Comparison of ENCODE assay signal across 19 cellular contexts in genomic region chr14:103574707-103575285, GRCh38. TPM values are rescaled to one million over a fixed set of nuclear protein-coding genes. Genes with fewer than 3 reads are reported as not detected.
DNase-seq lines count a peak whose midpoint lies in the region; ATAC-seq and TF ChIP-seq lines count a peak whose summit lies in the region.
"Had no signal": no experiment of that assay in that cellular context is flagged by ENCODE, and none has a peak within 500 bp of the region (broad histone marks: within the 10 kb centered on the region; RNA-seq: fewer than 3 reads in every experiment).

No MANE protein-coding gene starts in this region.

- TSS peak; percentile 5 for BruUV-seq in mammary epithelial cell (replicated peaks; lab: Mats Ljungman, UMichigan)

- H3K9ac ChIP-seq in BLaER1 (peak overlapping the region; percentile 24; the same call in 1 of the 2 replicates), mammary epithelial cell (ENCODE audit: insufficient read depth, low read length) (no peak overlapping the region)

- H3K27me3 Mint-ChIP-seq in osteocyte (ENCODE audit: unreplicated experiment) = no peaks in the 10 kb centered on the region
- H3K27me3 Mint-ChIP-seq: activated naive CD4-positive, alpha-beta T cell treated with anti-CD3 and anti-CD28 coated beads, Interleukin-2, amount 10 ng/mL, durations not matched to agents 7 days and 5 days; CD4-positive, CD25-positive, alpha-beta regulatory T cell; memory B cell had no signal

- ATAC-seq in GM19395 (IDR thresholded peaks at IDR 0.05; ENCODE audit: unreplicated experiment) = no peak
- ATAC-seq: natural killer cell, psoas muscle had no signal

- dilution Hi-C loops in mammary epithelial cell (cut with HindIII; ENCODE audit: low sequenced_read_pairs) = loop anchor here (5.0 kb wide), 1 partner anchor 63 kb away; no protein-coding TSS in a partner anchor

- H3K4me3 ChIP-seq in BLaER1 (no peak overlapping the region), mammary epithelial cell (replicated peaks in 1 of 3; ENCODE audit: insufficient read depth in 1 of 3, low read depth in 2 of 3, low read length in 3 of 3) (no peak overlapping the region)
- H3K4me3 ChIP-seq: psoas muscle, thoracic aorta had no signal

- H3K27me3 ChIP-seq in BLaER1 (no peaks in the 10 kb centered on the region), mammary epithelial cell (ENCODE audit: insufficient read depth, low read length) (no peaks in the 10 kb centered on the region)

- H3K9me3 Mint-ChIP-seq in osteocyte (ENCODE audit: unreplicated experiment) = no peaks in the 10 kb centered on the region
- H3K9me3 Mint-ChIP-seq: activated naive CD4-positive, alpha-beta T cell treated with anti-CD3 and anti-CD28 coated beads, Interleukin-2, amount 10 ng/mL, durations not matched to agents 7 days and 5 days; CD4-positive, CD25-positive, alpha-beta regulatory T cell; memory B cell; natural killer cell had no signal

- H4K20me1 ChIP-seq in BLaER1 = peaks cover 44% of the 10 kb centered on the region
- no peaks in the 10 kb centered on the region for H4K20me1 ChIP-seq in mammary epithelial cell (ENCODE audit: insufficient read depth, low read length)

- H3K27ac ChIP-seq in BLaER1 = no peak overlapping the region
- no peak overlapping the region for H3K27ac ChIP-seq in mammary epithelial cell (ENCODE audit: insufficient read depth, low read depth, low read length)
- H3K27ac ChIP-seq: psoas muscle had no signal

- H3K4me1 Mint-ChIP-seq in osteocyte (ENCODE audit: unreplicated experiment) = peaks cover 18% of the 10 kb centered on the region
- H3K4me1 Mint-ChIP-seq: activated naive CD4-positive, alpha-beta T cell treated with anti-CD3 and anti-CD28 coated beads, Interleukin-2, amount 10 ng/mL, durations not matched to agents 7 days and 5 days; memory B cell; natural killer cell had no signal

- no peak overlapping the region for H3K4me2 ChIP-seq in BLaER1
- H3K4me2 ChIP-seq in mammary epithelial cell (ENCODE audit: insufficient read depth, low read depth, low read length) = no peak overlapping the region

- H3K9me3 ChIP-seq in BLaER1 (no peaks in the 10 kb centered on the region), mammary epithelial cell (replicated peaks; ENCODE audit: insufficient read depth, low read length) (no peaks in the 10 kb centered on the region)
- H3K9me3 ChIP-seq: psoas muscle, thoracic aorta had no signal

- in situ Hi-C loops in mammary epithelial cell (cut with MboI; ENCODE audit: low sequenced_read_pairs in 2 of 2) = loop anchor here in 1 of 2 donors (10.0 kb wide), 1 partner anchor 340 kb away; no protein-coding TSS in a partner anchor

- peak overlapping the region; percentile 78 for H3K27ac Mint-ChIP-seq in osteocyte (ENCODE audit: unreplicated experiment)
- H3K27ac Mint-ChIP-seq: activated naive CD4-positive, alpha-beta T cell treated with anti-CD3 and anti-CD28 coated beads, Interleukin-2, amount 10 ng/mL, durations not matched to agents 7 days and 5 days; memory B cell; natural killer cell had no signal

- H2AFZ ChIP-seq in mammary epithelial cell (ENCODE audit: low read depth, low read length) = no peak overlapping the region

- CTCF ChIA-PET in mammary epithelial cell (lab: Charles Lee; ENCODE audit: low non-redundant PET) = no interaction called here

- peaks cover 63% of the 10 kb centered on the region for H3K79me2 ChIP-seq in mammary epithelial cell (ENCODE audit: insufficient read depth, low read length)

- H3K4me1 ChIP-seq in BLaER1 = peaks cover 17% of the 10 kb centered on the region
- peaks cover 14% of the 10 kb centered on the region for H3K4me1 ChIP-seq in mammary epithelial cell (ENCODE audit: insufficient read depth, low read length)

- H3K36me3 ChIP-seq in BLaER1 (peaks cover 72% of the 10 kb centered on the region), mammary epithelial cell (ENCODE audit: insufficient read depth, low read length) (peaks cover 14% of the 10 kb centered on the region)

- no peak for DNase-seq in mammary epithelial cell
- no peak for DNase-seq in osteocyte (ENCODE audit: extremely low spot score, unreplicated experiment)
- no peak for DNase-seq in stimulated activated naive CD4-positive, alpha-beta T cell (lab: John Stamatoyannopoulos, UW)
- no peak for DNase-seq in NCI-H748 (lab: John Stamatoyannopoulos, UW; ENCODE audit: unreplicated experiment)
- DNase-seq: activated CD4-positive, alpha-beta T cell treated with anti-CD3 and anti-CD28 coated beads, Interleukin-2, amount 50 U/mL, for 4 hours; activated naive CD4-positive, alpha-beta T cell treated with anti-CD3 and anti-CD28 coated beads, Interleukin-2, amount 10 ng/mL, durations not matched to agents 7 days and 5 days; CD4-positive, CD25-positive, alpha-beta regulatory T cell; islet precursor cell; Kasumi-1; natural killer cell; NCI-H1105; NCI-H524 treated with DMSO at 0.1 percent for 48 hours; psoas muscle; SIG-M5; stimulated activated CD4-positive, alpha-beta T cell treated with anti-CD3 and anti-CD28 coated beads, Interleukin-4, amount 100 ng/mL, for 4 hours had no signal

- intact Hi-C loops in mammary epithelial cell (cut with micrococcal nuclease) = loop anchor here (5.0 to 10.0 kb wide), 3 partner anchors 103 to 410 kb away; no protein-coding TSS in a partner anchor

- H3K36me3 Mint-ChIP-seq in osteocyte (ENCODE audit: unreplicated experiment) = peaks cover 16% of the 10 kb centered on the region

- 99% methylated on average over 10 of the region's 18 CpGs for WGBS in mammary epithelial cell (ENCODE audit: low coverage, missing lambda C conversion rate)

- no peak overlapping the region for H3K4me3 Mint-ChIP-seq in osteocyte (ENCODE audit: unreplicated experiment)
- H3K4me3 Mint-ChIP-seq: activated naive CD4-positive, alpha-beta T cell treated with anti-CD3 and anti-CD28 coated beads, Interleukin-2, amount 10 ng/mL, durations not matched to agents 7 days and 5 days; memory B cell; natural killer cell had no signal

- TF ChIP-seq CTCF in mammary epithelial cell (conservative IDR thresholded peaks at IDR 0.05 in 1 of 2, IDR thresholded peaks at IDR 0.05 in 1 of 2; ENCODE audit: extremely low read depth in 1 of 2, insufficient read depth in 1 of 2, low read depth in 1 of 2, low read length in 2 of 2) (no peak), osteocyte (IDR thresholded peaks at IDR 0.05) (no peak)

RNA-seq across cellular contexts. Expression of gene COA8, which starts 12.0 kb away (rescaled TPM):
- total RNA-seq in mammary epithelial cell (10 to 100 TPM; 22.3 to 49.3 TPM), osteocyte (41.0 and 42.0 TPM in 2 replicates)
- polyA plus RNA-seq in mammary epithelial cell = 18.1 TPM
- polyA minus RNA-seq in mammary epithelial cell = not detected

RNA-seq across cellular contexts. Expression of gene BAG5, which starts 12.3 kb away (rescaled TPM):
- total RNA-seq in mammary epithelial cell = 10 to 100 TPM; 31.3 to 39.0 TPM
- 9.1 TPM for polyA plus RNA-seq in mammary epithelial cell
- 25.3 TPM for polyA minus RNA-seq in mammary epithelial cell
- 21.9 and 22.4 TPM in 2 replicates for total RNA-seq in osteocyte

RNA-seq across cellular contexts. Expression of gene TRMT61A, which starts 45.8 kb away (rescaled TPM):
- total RNA-seq in mammary epithelial cell = 10 to 100 TPM in 1 of 2 donors, 1 to 10 TPM in 1; 8.8 to 13.3 TPM
- 7.7 TPM for polyA plus RNA-seq in mammary epithelial cell
- polyA minus RNA-seq in mammary epithelial cell = 3.9 TPM
- total RNA-seq in osteocyte = 10.9 and 11.5 TPM in 2 replicates

RNA-seq across cellular contexts. Expression of gene CKB, which starts 52.2 kb away (rescaled TPM):
- total RNA-seq in mammary epithelial cell (10 to 100 TPM in 1 of 2 donors, 1 to 10 TPM in 1; 8.7 to 45.8 TPM), osteocyte (25.4 and 31.4 TPM in 2 replicates)
- 6.4 TPM for polyA plus RNA-seq in mammary epithelial cell
- not detected for polyA minus RNA-seq in mammary epithelial cell

RNA-seq across cellular contexts. Expression of gene KLC1, which starts 54.2 kb away (rescaled TPM):
- total RNA-seq in mammary epithelial cell = 100 to 1,000 TPM; 216 to 237 TPM
- polyA plus RNA-seq in mammary epithelial cell = 102 TPM
- 142 TPM for polyA minus RNA-seq in mammary epithelial cell
- total RNA-seq in osteocyte = 186 and 211 TPM in 2 replicates
